Comparison of ENCODE assay signal across 8 cellular contexts in the genomic region with DNA sequence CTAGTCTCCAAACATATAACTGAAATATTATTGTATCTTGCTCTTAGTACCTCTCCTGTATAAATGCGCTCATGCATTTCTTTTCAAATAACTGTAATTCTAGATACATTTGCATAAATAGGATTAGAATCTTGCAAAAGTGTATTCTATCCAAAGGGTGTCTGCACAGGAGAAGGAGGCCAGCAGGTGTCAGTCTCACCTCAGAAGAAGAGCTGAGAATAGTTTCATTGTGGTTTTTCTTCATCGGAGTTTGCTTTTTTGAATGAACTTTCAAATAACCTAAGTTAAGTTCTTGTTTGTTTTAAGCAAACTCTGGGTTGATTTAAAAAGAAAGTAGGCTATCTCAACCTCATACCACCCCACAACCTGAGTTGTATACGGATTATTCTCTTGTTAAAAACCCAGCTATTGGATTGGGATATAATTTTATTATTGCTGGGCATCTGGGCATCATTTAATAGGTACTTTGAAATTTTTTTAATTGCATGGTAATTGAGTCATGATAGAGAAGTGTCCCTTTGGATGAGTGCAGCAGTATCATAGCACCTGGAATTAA.
A peak's percentile ranks its signal among the peaks of the same experiment; 100 is the strongest.
DNase-seq lines count a peak whose midpoint lies in the region; ATAC-seq and TF ChIP-seq lines count a peak whose summit lies in the region.

No MANE protein-coding gene starts in this region.

- TF ChIP-seq CTCF in foreskin keratinocyte (conservative IDR thresholded peaks at IDR 0.05), result peak; percentile 94
- TF ChIP-seq CTCF in prostate gland (IDR thresholded peaks at IDR 0.05), result peak in 3 of 4 experiments; percentile 61 to 65 (median 63)

- H4K20me1 ChIP-seq in Karpas-422 (ENCODE audit: insufficient read depth, low read depth, low read length), result no peaks in the 10 kb centered on the region

- H3K9me2 ChIP-seq in Karpas-422 (replicated peaks; ENCODE audit: insufficient read depth, low read length), result no peaks in the 10 kb centered on the region

- intact Hi-C loops in prostate gland (cut with DNase I), result loop anchor here (5.0 kb wide), 2 partner anchors 281 to 1086 kb away; no protein-coding TSS in a partner anchor

- H3K4me1 ChIP-seq in Karpas-422 (ENCODE audit: low read length) (peaks cover 7% of the 10 kb centered on the region), foreskin keratinocyte (peaks cover 38% of the 10 kb centered on the region), prostate gland (replicated peaks) (no peaks in the 10 kb centered on the region)

- ATAC-seq in GM18867 (IDR thresholded peaks at IDR 0.05; ENCODE audit: unreplicated experiment) (peak; percentile 81), foreskin keratinocyte (peak; percentile 10)

- TF ChIP-seq POLR2A in prostate gland (IDR thresholded peaks at IDR 0.05), result no peak

- DNase-seq in AML-193 (lab: John Stamatoyannopoulos, UW) (peak; percentile 18 to 36), Karpas-422 (peak; percentile 75), SK-N-MC (ENCODE audit: low read depth, low spot score) (peak; percentile 77), foreskin keratinocyte (peak in 1 of 2 donors; percentile 60), prostate gland (ENCODE audit: low spot score) (peak; percentile 18), MV-4-11 (lab: John Stamatoyannopoulos, UW) (no peak)
- DNase-seq in stimulated activated CD8-positive, alpha-beta memory T cell treated with anti-CD3 and anti-CD28 coated beads, Interleukin-4, amount 100 ng/mL, for 48 hours, result no peak

- H3K27ac ChIP-seq in Karpas-422 (ENCODE audit: low read length) (no peak overlapping the region), SK-N-MC (peak overlapping the region; percentile 65; the same call in 1 of the 2 replicates), foreskin keratinocyte (no peak overlapping the region), prostate gland (no peak overlapping the region)

- H2AFZ ChIP-seq in Karpas-422 (ENCODE audit: low read length), result no peak overlapping the region

- no peak overlapping the region for H3K4me2 ChIP-seq in Karpas-422 (ENCODE audit: low read depth, low read length, poor library complexity, severe bottlenecking)

- no peak overlapping the region for H3K4me3 ChIP-seq in Karpas-422 (ENCODE audit: low read length)
- peak overlapping the region; percentile 45 for H3K4me3 ChIP-seq in SK-N-MC
- H3K4me3 ChIP-seq in prostate gland, result no peak overlapping the region

- H3K36me3 ChIP-seq in Karpas-422 (ENCODE audit: insufficient read depth, low read length), result no peaks in the 10 kb centered on the region
- no peaks in the 10 kb centered on the region for H3K36me3 ChIP-seq in SK-N-MC (ENCODE audit: insufficient read depth, low read length)
- no peaks in the 10 kb centered on the region for H3K36me3 ChIP-seq in prostate gland

- no peaks in the 10 kb centered on the region for H3K79me2 ChIP-seq in Karpas-422 (ENCODE audit: low read length)

- H3K9ac ChIP-seq in Karpas-422 (ENCODE audit: low read length) (no peak overlapping the region), SK-N-MC (ENCODE audit: insufficient read length) (peak overlapping the region; percentile 26)

- WGBS in prostate gland, result 7% methylated on average over 3 of the region's 3 CpGs

- H3K9me3 ChIP-seq in Karpas-422 (ENCODE audit: low read length) (no peaks in the 10 kb centered on the region), SK-N-MC (ENCODE audit: low read depth, low read length) (no peaks in the 10 kb centered on the region), prostate gland (no peaks in the 10 kb centered on the region)

- H3K27me3 ChIP-seq in Karpas-422 (ENCODE audit: low read length) (no peaks in the 10 kb centered on the region), foreskin keratinocyte (no peaks in the 10 kb centered on the region), prostate gland (replicated peaks; ENCODE audit: insufficient read depth) (no peaks in the 10 kb centered on the region)

Comparison
In these comparisons a context has a peak if more than half of its experiments do, and no peak if none do; other contexts are left out.
1. DNase-seq: peak in AML-193 (2 of 2), Karpas-422 (single experiment), SK-N-MC (single experiment) and prostate gland (single experiment); none in stimulated activated CD8-positive, alpha-beta memory T cell treated with anti-CD3 and anti-CD28 coated beads, Interleukin-4, amount 100 ng/mL, for 48 hours (single experiment) and MV-4-11 (single experiment).